Comparison of ENCODE assay signal across 17 cellular contexts in the genomic region with DNA sequence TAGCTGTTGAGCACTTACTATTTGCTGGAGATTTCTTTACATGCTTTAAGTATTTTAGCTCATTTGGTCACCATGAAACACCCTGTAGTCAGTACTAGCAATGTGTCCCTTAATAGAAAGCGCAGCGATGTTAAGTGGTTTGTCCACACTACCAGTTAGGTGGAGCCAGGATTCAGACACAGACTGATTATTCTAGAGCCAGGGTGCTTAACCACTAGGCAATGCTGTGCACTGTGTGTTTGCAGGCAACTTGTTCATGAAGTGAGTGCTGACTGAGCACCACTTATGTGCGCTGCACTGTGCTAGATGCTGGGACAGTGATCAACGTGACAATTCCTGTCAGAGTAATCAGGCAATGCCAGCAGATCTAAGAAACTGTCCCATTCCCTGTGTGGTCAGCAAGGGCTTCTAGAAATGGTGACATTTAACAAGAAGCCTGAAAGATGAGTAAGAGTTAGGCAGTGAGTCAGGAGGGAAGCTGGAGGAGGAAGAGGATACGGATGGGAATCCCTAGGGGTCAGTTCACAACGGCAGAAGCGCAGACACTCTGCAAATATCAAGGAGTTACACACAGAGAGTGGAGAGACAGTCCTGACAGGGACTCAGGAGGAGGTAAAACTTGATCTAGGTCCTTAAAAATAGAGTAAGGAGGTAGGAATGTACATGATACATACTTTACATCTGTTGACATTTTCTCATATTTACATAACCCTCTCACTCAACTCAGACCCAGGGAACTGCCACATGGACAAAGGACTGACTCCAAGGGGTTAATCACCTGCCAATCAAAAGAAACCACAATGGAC.
DNase-seq lines count a peak whose midpoint lies in the region; ATAC-seq lines count a peak whose summit lies in the region.
"Had no signal": no experiment of that assay in that cellular context is flagged by ENCODE, and none has a peak within 500 bp of the region (broad histone marks: within the 10 kb centered on the region; RNA-seq: fewer than 3 reads in every experiment).

No MANE protein-coding gene starts in this region.

- peak; percentile 68 for DNase-seq in EH (ENCODE audit: low read depth)
- peak; percentile 53 for DNase-seq in NCI-H69 (lab: John Stamatoyannopoulos, UW)
- peak; percentile 24 for DNase-seq in fibroblast of gingiva (ENCODE audit: low read depth)
- peak; percentile 17 for DNase-seq in non-pigmented ciliary epithelial cell (ENCODE audit: low read depth)
- DNase-seq in inferior parietal cortex (ENCODE audit: extremely low spot score): no peak
- DNase-seq: activated CD4-positive, alpha-beta T cell treated with anti-CD3 and anti-CD28 coated beads, Interleukin-2, amount 10 ng/mL, durations not matched to agents 24 days and 14 days; activated gamma-delta T cell treated with Interleukin-2 at 50 U/mL for 16 hours; Caco-2; glutamatergic neuron; midbrain; MM.1S; NCI-H82; T-cell had no signal

- ATAC-seq in HG03175 (IDR thresholded peaks at IDR 0.05; ENCODE audit: unreplicated experiment) (no peak), GM21723 (IDR thresholded peaks at IDR 0.05; ENCODE audit: unreplicated experiment) (no peak), GM19395 (IDR thresholded peaks at IDR 0.05; ENCODE audit: unreplicated experiment) (no peak)
- ATAC-seq: GM12878, T-cell had no signal
